In the genomic region with DNA sequence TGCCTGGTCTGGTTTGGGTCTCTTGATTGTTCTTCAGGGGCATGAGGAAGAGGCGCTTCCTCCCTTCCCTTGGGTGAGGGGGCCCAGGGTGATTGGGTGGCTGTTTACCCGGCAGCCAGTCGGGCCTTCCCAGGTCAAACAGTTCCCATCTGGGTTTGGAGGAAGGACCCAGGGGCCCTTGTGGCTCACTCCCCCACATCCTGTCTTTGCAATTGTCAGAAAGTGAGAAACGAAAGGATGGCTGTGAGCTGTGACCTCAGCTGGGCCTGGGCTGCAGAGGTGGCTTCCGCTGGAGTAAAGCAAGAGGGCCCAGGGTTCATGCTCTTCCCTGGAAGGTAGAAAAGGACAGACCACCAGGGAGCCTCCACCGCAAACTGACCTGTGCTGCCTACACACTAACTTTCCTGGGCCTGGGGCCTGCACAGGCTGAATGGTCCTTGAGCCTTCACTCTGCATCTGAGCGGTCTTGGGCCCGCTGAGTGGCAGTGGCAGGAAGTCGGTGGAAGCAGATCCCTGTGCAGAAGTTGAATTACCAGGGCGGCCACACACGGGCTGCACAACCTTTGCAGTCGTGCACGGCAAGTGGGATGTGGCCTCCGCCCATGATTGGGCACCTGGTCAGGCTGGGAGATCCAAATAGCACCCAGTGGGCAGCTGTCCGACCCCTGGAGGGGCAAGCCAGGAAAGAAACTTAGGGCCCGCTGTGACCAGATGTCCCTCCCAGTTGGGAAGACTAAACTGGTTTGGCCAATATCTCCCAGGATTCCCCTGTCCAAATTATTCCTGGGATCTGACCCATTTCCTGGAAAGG, we compare ENCODE assay signal across 8 cellular contexts. TPM values are rescaled to one million over a fixed set of nuclear protein-coding genes. Genes with fewer than 3 reads are reported as not detected.
A peak's percentile ranks its signal among the peaks of the same experiment; 100 is the strongest.
DNase-seq lines count a peak whose midpoint lies in the region; ATAC-seq and TF ChIP-seq lines count a peak whose summit lies in the region.

No MANE protein-coding gene starts in this region.

- ATAC-seq in GM21526 (IDR thresholded peaks at IDR 0.05; ENCODE audit: low FRiP score, unreplicated experiment) (peak; percentile 38), HG03025 (IDR thresholded peaks at IDR 0.05; ENCODE audit: low FRiP score, unreplicated experiment) (no peak), foreskin keratinocyte (no peak), HG03469 (IDR thresholded peaks at IDR 0.05; ENCODE audit: unreplicated experiment) (no peak)
- peak; percentile 35 to 51 for ATAC-seq in naive thymus-derived CD8-positive, alpha-beta T cell

- H3K4me1 ChIP-seq in foreskin keratinocyte, result no peaks in the 10 kb centered on the region

- DNase-seq in EL, result peak; percentile 30
- peak; percentile 30 for DNase-seq in NOMO-1 treated with DMSO at 0.1 percent for 48 hours (lab: John Stamatoyannopoulos, UW; ENCODE audit: unreplicated experiment)
- DNase-seq in activated effector memory CD4-positive, alpha-beta T cell treated with anti-CD3 and anti-CD28 coated beads, Interleukin-2, amount 50 U/mL, for 16 hours, result peak; percentile 84
- peak in 9 of 10 donors; percentile 27 to 81 (median 63) for DNase-seq in naive thymus-derived CD8-positive, alpha-beta T cell
- DNase-seq in foreskin keratinocyte, result no peak

- H3K27ac ChIP-seq in foreskin keratinocyte, result no peak overlapping the region

- H3K9me3 Mint-ChIP-seq in naive thymus-derived CD8-positive, alpha-beta T cell, result no peaks in the 10 kb centered on the region

- no peak for TF ChIP-seq CTCF in foreskin keratinocyte (conservative IDR thresholded peaks at IDR 0.05)

- H3K36me3 Mint-ChIP-seq in naive thymus-derived CD8-positive, alpha-beta T cell, result peaks cover 0 to 35% (median 4%) of the 10 kb centered on the region in 3 donors

- peak overlapping the region; percentile 53 to 86 (median 82) for H3K4me3 Mint-ChIP-seq in naive thymus-derived CD8-positive, alpha-beta T cell

- no peaks in the 10 kb centered on the region for H3K27me3 Mint-ChIP-seq in naive thymus-derived CD8-positive, alpha-beta T cell

- peaks cover 29 to 89% (median 78%) of the 10 kb centered on the region in 4 donors for H3K4me1 Mint-ChIP-seq in naive thymus-derived CD8-positive, alpha-beta T cell

- H3K27ac Mint-ChIP-seq in naive thymus-derived CD8-positive, alpha-beta T cell, result peak overlapping the region; percentile 89 to 100 (median 98)

- POLR2A ChIA-PET in naive thymus-derived CD8-positive, alpha-beta T cell (lab: Charles Lee), result interaction anchor here (0.6 to 17.2 kb wide), 14 partner anchors 8 to 587 kb away, joined by 3 to 819 read pairs (median 8); a partner anchor contains a TSS

- no peaks in the 10 kb centered on the region for H3K27me3 ChIP-seq in foreskin keratinocyte

RNA-seq across cellular contexts. Expression of a gene that starts 5.3 kb away (rescaled TPM):
- 10 to 100 TPM; 48.6 to 51.0 TPM for total RNA-seq in naive thymus-derived CD8-positive, alpha-beta T cell
- polyA plus RNA-seq in naive thymus-derived CD8-positive, alpha-beta T cell, result 10 to 100 TPM; 54.9 to 88.2 (median 85.1) TPM
- total RNA-seq in foreskin keratinocyte, result 0.11 and 0.20 TPM in 2 replicates
- polyA plus RNA-seq in foreskin keratinocyte, result 0.17 and 0.30 TPM in 2 replicates

RNA-seq across cellular contexts. Expression of a gene that starts 11.2 kb away (rescaled TPM):
- 1,000 to 10,000 TPM; 1,211 to 1,239 TPM for total RNA-seq in naive thymus-derived CD8-positive, alpha-beta T cell
- polyA plus RNA-seq in naive thymus-derived CD8-positive, alpha-beta T cell, result 100 to 1,000 TPM; 161 to 346 (median 211) TPM
- 85.1 and 85.6 TPM in 2 replicates for total RNA-seq in foreskin keratinocyte
- polyA plus RNA-seq in foreskin keratinocyte, result 114 and 135 TPM in 2 replicates

RNA-seq across cellular contexts. Expression of a gene that starts 11.7 kb away (rescaled TPM):
- 1,000 to 10,000 TPM; 3,479 to 3,513 TPM for total RNA-seq in naive thymus-derived CD8-positive, alpha-beta T cell
- 1,000 to 10,000 TPM; 6,905 to 8,825 (median 8,505) TPM for polyA plus RNA-seq in naive thymus-derived CD8-positive, alpha-beta T cell
- 3,278 and 3,889 TPM in 2 replicates for total RNA-seq in foreskin keratinocyte
- 5,360 and 6,188 TPM in 2 replicates for polyA plus RNA-seq in foreskin keratinocyte

RNA-seq across cellular contexts. Expression of a gene that starts 26.9 kb away (rescaled TPM):
- not detected for total RNA-seq in naive thymus-derived CD8-positive, alpha-beta T cell
- not detected for polyA plus RNA-seq in naive thymus-derived CD8-positive, alpha-beta T cell
- not detected in 2 replicates for total RNA-seq in foreskin keratinocyte
- polyA plus RNA-seq in foreskin keratinocyte, result not detected in 2 replicates

RNA-seq across cellular contexts. Expression of a gene that starts 27.3 kb away (rescaled TPM):
- total RNA-seq in naive thymus-derived CD8-positive, alpha-beta T cell, result not detected
- not detected for polyA plus RNA-seq in naive thymus-derived CD8-positive, alpha-beta T cell
- not detected in 2 replicates for total RNA-seq in foreskin keratinocyte
- polyA plus RNA-seq in foreskin keratinocyte, result not detected in 2 replicates

Comparison
In these comparisons a context has a peak if more than half of its experiments do, and no peak if none do; other contexts are left out.
1. DNase-seq: peak in EL (single experiment), NOMO-1 treated with DMSO at 0.1 percent for 48 hours (single experiment), activated effector memory CD4-positive, alpha-beta T cell treated with anti-CD3 and anti-CD28 coated beads, Interleukin-2, amount 50 U/mL, for 16 hours (single experiment) and naive thymus-derived CD8-positive, alpha-beta T cell (9 of 10); none in foreskin keratinocyte (0 of 2).
2. ATAC-seq: peak in GM21526 (single experiment) and naive thymus-derived CD8-positive, alpha-beta T cell (2 of 2); none in HG03025 (single experiment), foreskin keratinocyte (single experiment) and HG03469 (single experiment).
3. RNA of a gene that starts 5.3 kb away (total RNA-seq): 48.6 to 51.0 TPM in naive thymus-derived CD8-positive, alpha-beta T cell; 0.11 to 0.20 TPM in foreskin keratinocyte; every median in the first group is over 10 times any median in the second.
4. RNA of a gene that starts 11.2 kb away (total RNA-seq): 1,211 to 1,239 TPM in naive thymus-derived CD8-positive, alpha-beta T cell; 85.1 to 85.6 TPM in foreskin keratinocyte; every median in the first group is over 10 times any median in the second.